Comparison of ENCODE assay signal across 28 cellular contexts in genomic region chr11:112810951-112811350, GRCh38.
"Had no signal": no experiment of that assay in that cellular context is flagged by ENCODE, and none has a peak within 500 bp of the region (broad histone marks: within the 10 kb centered on the region; RNA-seq: fewer than 3 reads in every experiment).

No MANE protein-coding gene starts in this region.

- H3K4me3 ChIP-seq: MG63 had no signal

- H3K4me1 Mint-ChIP-seq: activated CD4-positive, alpha-beta T cell treated with anti-CD3 and anti-CD28 coated beads for 36 hours; activated naive CD4-positive, alpha-beta T cell treated with anti-CD3 and anti-CD28 coated beads, Interleukin-2, amount 10 ng/mL, durations not matched to agents 7 days and 5 days; activated naive CD8-positive, alpha-beta T cell treated with anti-CD3 and anti-CD28 coated beads for 36 hours had no signal

- H3K9me3 Mint-ChIP-seq: activated naive CD4-positive, alpha-beta T cell treated with anti-CD3 and anti-CD28 coated beads, Interleukin-2, amount 10 ng/mL, durations not matched to agents 7 days and 5 days; activated naive CD8-positive, alpha-beta T cell treated with anti-CD3 and anti-CD28 coated beads for 36 hours; activated T-helper 2 cell treated with anti-CD3 and anti-CD28 coated beads, Interferon-gamma antibody, Interleukin-2, Interleukin-4, amounts not matched to agents 10 μg/mL and 5 μg/mL and 100 μg/mL, durations not matched to agents 14 hours and 24 hours and 36 hours had no signal

- H3K36me3 ChIP-seq: brain microvascular endothelial cell, MG63 had no signal

- H3K9me3 ChIP-seq: MG63 had no signal

- H3K36me3 Mint-ChIP-seq: activated naive CD4-positive, alpha-beta T cell treated with anti-CD3 and anti-CD28 coated beads, Interleukin-2, amount 10 ng/mL, durations not matched to agents 7 days and 5 days; activated naive CD8-positive, alpha-beta T cell treated with anti-CD3 and anti-CD28 coated beads for 36 hours had no signal

- DNase-seq: activated CD4-positive, alpha-beta T cell treated with anti-CD3 and anti-CD28 coated beads for 36 hours; activated CD4-positive, alpha-beta T cell treated with anti-CD3 and anti-CD28 coated beads, Interleukin-2, amount 50 U/mL, for 1 hour; activated CD8-positive, alpha-beta memory T cell treated with anti-CD3 and anti-CD28 coated beads, Interleukin-2, amount 50 U/mL, for 4 hours; activated CD8-positive, alpha-beta T cell treated with anti-CD3 and anti-CD28 coated beads for 36 hours; activated gamma-delta T cell treated with Interleukin-2 at 50 U/mL for 16 hours; activated naive CD4-positive, alpha-beta T cell treated with anti-CD3 and anti-CD28 coated beads, Interleukin-2, amount 10 ng/mL, durations not matched to agents 7 days and 5 days; activated naive CD8-positive, alpha-beta T cell treated with anti-CD3 and anti-CD28 coated beads for 36 hours; activated T-cell treated with anti-CD3 and anti-CD28 coated beads, Interleukin-2, amount 50 U/mL, for 72 hours; brain microvascular endothelial cell; cerebellar nuclear complex; KG1; MG63; MV-4-11; NCI-H1417 treated with DMSO at 0.1 percent for 48 hours; NCI-H1694; NCI-H2029; NCI-H2107; NCI-H2171 treated with DMSO at 0.1 percent for 48 hours; NCI-H345; NCI-H510A; NCI-H526 treated with DMSO at 0.1 percent for 48 hours; NK-92 treated with Interleukin-12 subunit alpha and Interleukin-12 subunit beta, amount 100 ng/mL, for 24 hours; OCI-M1; SHP77 treated with DMSO at 0.1 percent for 48 hours; T-helper 2 cell had no signal

- H3K27me3 ChIP-seq: brain microvascular endothelial cell, MG63 had no signal

- H3K27ac ChIP-seq: brain microvascular endothelial cell, VCaP had no signal

- H3K27me3 Mint-ChIP-seq: activated naive CD8-positive, alpha-beta T cell treated with anti-CD3 and anti-CD28 coated beads for 36 hours had no signal

- H3K4me3 Mint-ChIP-seq: activated CD4-positive, alpha-beta T cell treated with anti-CD3 and anti-CD28 coated beads for 36 hours; activated CD8-positive, alpha-beta T cell treated with anti-CD3 and anti-CD28 coated beads for 36 hours; activated naive CD4-positive, alpha-beta T cell treated with anti-CD3 and anti-CD28 coated beads, Interleukin-2, amount 10 ng/mL, durations not matched to agents 7 days and 5 days; activated naive CD8-positive, alpha-beta T cell treated with anti-CD3 and anti-CD28 coated beads for 36 hours; activated T-cell treated with anti-CD3 and anti-CD28 coated beads, Interleukin-2, amount 50 U/mL, for 72 hours had no signal

- H3K27ac Mint-ChIP-seq: activated CD4-positive, alpha-beta T cell treated with anti-CD3 and anti-CD28 coated beads for 36 hours; activated CD8-positive, alpha-beta T cell treated with anti-CD3 and anti-CD28 coated beads for 36 hours; activated naive CD4-positive, alpha-beta T cell treated with anti-CD3 and anti-CD28 coated beads, Interleukin-2, amount 10 ng/mL, durations not matched to agents 7 days and 5 days; activated naive CD8-positive, alpha-beta T cell treated with anti-CD3 and anti-CD28 coated beads for 36 hours; activated T-cell treated with anti-CD3 and anti-CD28 coated beads, Interleukin-2, amount 50 U/mL, for 72 hours; activated T-helper 2 cell treated with anti-CD3 and anti-CD28 coated beads, Interferon-gamma antibody, Interleukin-2, Interleukin-4, amounts not matched to agents 10 μg/mL and 5 μg/mL and 100 μg/mL, durations not matched to agents 14 hours and 24 hours and 36 hours had no signal

- ATAC-seq: activated CD4-positive, alpha-beta T cell treated with anti-CD3 and anti-CD28 coated beads for 36 hours; activated CD8-positive, alpha-beta T cell treated with anti-CD3 and anti-CD28 coated beads for 36 hours; activated T-cell treated with anti-CD3 and anti-CD28 coated beads, Interleukin-2, amount 50 U/mL, for 72 hours; Panc1 had no signal
